Comparison of ENCODE assay signal across 8 cellular contexts in the genomic region with DNA sequence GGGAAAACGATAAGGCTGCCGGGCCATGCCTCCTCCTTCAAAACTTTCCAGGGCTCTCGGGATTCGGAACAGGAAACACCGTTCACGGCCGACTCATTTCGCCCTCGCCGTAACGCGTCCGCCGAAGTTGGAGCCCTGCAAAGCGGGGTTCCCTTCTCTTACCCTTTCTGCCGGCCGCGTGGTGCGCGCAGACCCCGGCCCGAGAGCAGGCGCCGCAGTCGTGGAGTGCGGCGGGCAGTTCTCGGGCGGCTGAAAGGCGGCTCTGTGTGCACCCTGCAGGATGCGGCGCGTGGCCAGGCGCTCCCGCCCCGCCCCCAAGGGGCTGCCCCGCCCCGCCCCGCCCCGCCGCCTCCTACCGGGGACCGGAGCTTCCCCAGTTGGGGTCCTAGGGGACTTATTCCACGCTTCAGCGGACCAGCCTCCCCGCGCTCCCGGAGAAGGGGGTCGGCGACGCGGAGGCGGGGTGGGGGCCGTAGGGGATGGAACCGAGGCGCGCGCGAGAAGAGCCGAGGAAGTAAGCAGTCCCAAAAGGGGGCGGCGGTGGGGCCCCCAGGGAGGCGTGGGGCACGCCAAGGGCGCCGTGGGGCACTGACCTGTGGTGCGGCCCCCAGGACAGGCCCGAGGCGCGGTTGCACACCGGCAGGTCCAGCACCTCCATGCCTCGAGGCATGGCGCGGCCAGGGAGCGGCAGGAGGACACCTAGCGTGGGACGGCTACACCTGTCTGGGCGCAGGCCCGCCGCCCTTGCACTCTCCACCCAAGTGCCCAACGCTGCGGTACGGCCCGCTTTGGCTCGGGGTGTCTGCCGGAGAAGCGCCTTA. TPM values are rescaled to one million over a fixed set of nuclear protein-coding genes. Genes with fewer than 3 reads are reported as not detected.
A peak's percentile ranks its signal among the peaks of the same experiment; 100 is the strongest.
DNase-seq lines count a peak whose midpoint lies in the region; ATAC-seq and TF ChIP-seq lines count a peak whose summit lies in the region.

TSS of gene MCOLN2 (minus strand) at position 268 of the 821 bp plus-strand sequence. CDS start at position 27, 241 bp downstream.

- peaks cover 12 to 19% of the 10 kb centered on the region in 2 donors for H3K36me3 Mint-ChIP-seq in activated naive CD4-positive, alpha-beta T cell treated with anti-CD3 and anti-CD28 coated beads, Interleukin-2, amount 50 U/mL, for 72 hours

- in situ Hi-C loops in gastrocnemius medialis (cut with MboI; ENCODE audit: low sequenced_read_pairs in 4 of 4): no loop called here

- peaks cover 9 to 19% of the 10 kb centered on the region in 2 donors for H3K4me1 ChIP-seq in gastrocnemius medialis

- peak within 1 kb of the TSS; percentile 63 to 88 for H3K27ac Mint-ChIP-seq in activated naive CD4-positive, alpha-beta T cell treated with anti-CD3 and anti-CD28 coated beads, Interleukin-2, amount 50 U/mL, for 72 hours

- H3K36me3 ChIP-seq in gastrocnemius medialis: no peaks in the 10 kb centered on the region

- H3K27ac ChIP-seq in gastrocnemius medialis: no peak within 1 kb of the TSS

- no peak for TF ChIP-seq POLR2A in gastrocnemius medialis (IDR thresholded peaks at IDR 0.05)

- H3K27me3 ChIP-seq in gastrocnemius medialis: peaks cover 40 to 49% (median 47%) of the 10 kb centered on the region in 3 donors

- ATAC-seq in HG03378 (IDR thresholded peaks at IDR 0.05; ENCODE audit: unreplicated experiment): peak; percentile 28
- peak; percentile 69 to 79 for ATAC-seq in activated naive CD4-positive, alpha-beta T cell treated with anti-CD3 and anti-CD28 coated beads, Interleukin-2, amount 50 U/mL, for 72 hours
- ATAC-seq in gastrocnemius medialis: peak in 1 of 2 donors; percentile 42

- no peak for TF ChIP-seq CTCF in gastrocnemius medialis (IDR thresholded peaks at IDR 0.05 in 4 of 5, conservative IDR thresholded peaks at IDR 0.05 in 1 of 5)

- no peaks in the 10 kb centered on the region for H3K9me3 ChIP-seq in gastrocnemius medialis

- DNase-seq in COLO829 (ENCODE audit: low spot score): peak; percentile 34
- peak; percentile 63 for DNase-seq in GM19238 (ENCODE audit: insufficient read length, low spot score)
- DNase-seq in RKO (ENCODE audit: low spot score): peak; percentile 63
- peak; percentile 53 to 62 for DNase-seq in activated naive CD4-positive, alpha-beta T cell treated with anti-CD3 and anti-CD28 coated beads, Interleukin-2, amount 50 U/mL, for 72 hours (ENCODE audit: low spot score in 2 of 2)
- peak; percentile 48 for DNase-seq in hepatic stellate cell (ENCODE audit: low spot score)
- DNase-seq in gastrocnemius medialis: no peak
- no peak for DNase-seq in A172 (ENCODE audit: low spot score)

- intact Hi-C loops in gastrocnemius medialis (cut with DNase I; ENCODE audit: low total_unique reads): no loop called here

- H3K9me3 Mint-ChIP-seq in activated naive CD4-positive, alpha-beta T cell treated with anti-CD3 and anti-CD28 coated beads, Interleukin-2, amount 50 U/mL, for 72 hours: no peaks in the 10 kb centered on the region

- H3K4me3 ChIP-seq in gastrocnemius medialis: peak within 1 kb of the TSS; percentile 52 to 75 (median 56)

RNA-seq across cellular contexts. Expression of gene MCOLN2, which starts in this region (rescaled TPM):
- 10 to 100 TPM; 37.3 to 37.4 TPM for total RNA-seq in activated naive CD4-positive, alpha-beta T cell treated with anti-CD3 and anti-CD28 coated beads, Interleukin-2, amount 50 U/mL, for 72 hours
- total RNA-seq in gastrocnemius medialis: 1 to 10 TPM in 1 of 4 donors, under 1 TPM in 1, not detected in 2; 0.22 to 3.0 TPM
- total RNA-seq in A172 (2014; rRNA removed; shearing (Covaris generic)): 3.9 and 6.9 TPM in 2 replicates

Comparison
In these comparisons a context has a peak if more than half of its experiments do, and no peak if none do; other contexts are left out.
1. DNase-seq: peak in COLO829 (single experiment), GM19238 (single experiment), RKO (single experiment), activated naive CD4-positive, alpha-beta T cell treated with anti-CD3 and anti-CD28 coated beads, Interleukin-2, amount 50 U/mL, for 72 hours (2 of 2) and hepatic stellate cell (single experiment); none in gastrocnemius medialis (0 of 2) and A172 (single experiment).